8 cellular contexts compared by ENCODE assay signal in genomic region chr2:76154981-76155380, GRCh38.
"Had no signal": no experiment of that assay in that cellular context is flagged by ENCODE, and none has a peak within 500 bp of the region (broad histone marks: within the 10 kb centered on the region; RNA-seq: fewer than 3 reads in every experiment).

No MANE protein-coding gene starts in this region.

- ATAC-seq: HepG2 had no signal

- DNase-seq: GOT3, H7, HCEC 1CT, KBM-7 had no signal

- H3K27ac ChIP-seq: HL-60, KMS-11 had no signal

- H3K36me3 Mint-ChIP-seq: IgD-negative memory B cell had no signal

- H3K27me3 Mint-ChIP-seq: IgD-negative memory B cell had no signal

- H3K4me2 ChIP-seq: KMS-11 had no signal

- H3K27ac Mint-ChIP-seq: IgD-negative memory B cell had no signal

- H3K4me3 Mint-ChIP-seq: IgD-negative memory B cell had no signal

- H3K4me1 Mint-ChIP-seq: IgD-negative memory B cell had no signal
